Comparison of ENCODE assay signal across 20 cellular contexts in genomic region chr5:125139590-125139989, GRCh38.
"Had no signal": no experiment of that assay in that cellular context is flagged by ENCODE, and none has a peak within 500 bp of the region (broad histone marks: within the 10 kb centered on the region; RNA-seq: fewer than 3 reads in every experiment).

No MANE protein-coding gene starts in this region.

- H3K4me1 ChIP-seq: left ventricle myocardium inferior, right atrium auricular region, spleen, suprapubic skin, uterus had no signal

- ATAC-seq: natural killer cell; sciatic nerve; stimulated activated effector memory CD8-positive, alpha-beta T cell treated with anti-CD3 and anti-CD28 coated beads, Interleukin-12 subunit alpha, Interleukin-12 subunit beta, amount 100 ng/mL, for 72 hours had no signal

- H3K27me3 ChIP-seq: hepatocyte, ovary, right atrium auricular region, spleen, suprapubic skin, tibial nerve, uterus had no signal

- H3K79me2 ChIP-seq: hepatocyte had no signal

- H3K36me3 ChIP-seq: left ventricle myocardium inferior, ovary, right atrium auricular region, spleen, suprapubic skin, thoracic aorta, tibial nerve, uterus had no signal

- DNase-seq: islet precursor cell; left ventricle myocardium inferior; mesendoderm; naive B cell; natural killer cell; nephron progenitor cell; ovary; spleen; stimulated activated CD4-positive, alpha-beta T cell treated with anti-CD3 and anti-CD28 coated beads, Interleukin-4, amount 100 ng/mL, for 24 hours; stimulated activated naive CD4-positive, alpha-beta T cell; uterus had no signal

- H3K9me3 ChIP-seq: left ventricle myocardium inferior, ovary, right atrium auricular region, spleen, suprapubic skin, thoracic aorta, tibial nerve, uterus had no signal

- H3K4me2 ChIP-seq: hepatocyte had no signal

- H3K27ac ChIP-seq: left ventricle myocardium inferior, ovary, right atrium auricular region, skin epidermis, spleen, suprapubic skin, thoracic aorta, uterus had no signal

- H2AFZ ChIP-seq: hepatocyte had no signal

- H3K4me3 ChIP-seq: hepatocyte, left ventricle myocardium inferior, lung, ovary, right atrium auricular region, skin epidermis, spleen, suprapubic skin, thoracic aorta, tibial nerve, uterus had no signal
